In the genomic region with DNA sequence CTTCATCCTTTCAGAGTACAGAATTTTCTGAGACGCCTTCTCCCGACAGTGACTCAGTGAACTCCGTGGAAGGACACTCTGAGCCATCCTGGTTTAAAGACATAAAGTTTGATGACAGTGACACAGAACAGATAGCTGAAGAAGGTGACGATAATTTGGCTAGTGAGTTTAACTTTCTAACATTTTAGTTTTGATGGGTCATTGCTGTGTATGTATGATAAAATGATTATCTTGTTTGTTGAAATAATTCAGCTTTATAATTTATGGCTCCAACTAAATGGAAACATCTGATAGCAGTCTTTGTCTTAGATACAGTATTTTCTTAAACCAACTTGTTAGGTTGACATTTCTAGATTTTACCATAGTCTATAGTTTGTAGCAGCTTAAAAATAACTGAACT, we compare ENCODE assay signal across 1 cellular context.
TF ChIP-seq lines count a peak whose summit lies in the region.

No MANE protein-coding gene starts in this region.

TF ChIP-seq in K562, 482 proteins besides CTCF, POLR2A, EP300 and RAD21 (continued from another document):
- TF ChIP-seq, protein P1, sequence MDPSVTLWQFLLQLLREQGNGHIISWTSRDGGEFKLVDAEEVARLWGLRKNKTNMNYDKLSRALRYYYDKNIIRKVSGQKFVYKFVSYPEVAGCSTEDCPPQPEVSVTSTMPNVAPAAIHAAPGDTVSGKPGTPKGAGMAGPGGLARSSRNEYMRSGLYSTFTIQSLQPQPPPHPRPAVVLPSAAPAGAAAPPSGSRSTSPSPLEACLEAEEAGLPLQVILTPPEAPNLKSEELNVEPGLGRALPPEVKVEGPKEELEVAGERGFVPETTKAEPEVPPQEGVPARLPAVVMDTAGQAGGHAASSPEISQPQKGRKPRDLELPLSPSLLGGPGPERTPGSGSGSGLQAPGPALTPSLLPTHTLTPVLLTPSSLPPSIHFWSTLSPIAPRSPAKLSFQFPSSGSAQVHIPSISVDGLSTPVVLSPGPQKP (CRISPR knock-in tag; IDR thresholded peaks at IDR 0.05), result no peak
- TF ChIP-seq CBFA2T2 (conservative IDR thresholded peaks at IDR 0.05) (0 out of 2 replicates have a peak, but pooled peaks have one; percentile 8), HDAC6 (IDR thresholded peaks at IDR 0.05; ENCODE audit: low read depth, low read length) (no peak), GTF2F1 (IDR thresholded peaks at IDR 0.05; ENCODE audit: low read depth, low read length) (no peak)
- TF ChIP-seq, protein P2, sequence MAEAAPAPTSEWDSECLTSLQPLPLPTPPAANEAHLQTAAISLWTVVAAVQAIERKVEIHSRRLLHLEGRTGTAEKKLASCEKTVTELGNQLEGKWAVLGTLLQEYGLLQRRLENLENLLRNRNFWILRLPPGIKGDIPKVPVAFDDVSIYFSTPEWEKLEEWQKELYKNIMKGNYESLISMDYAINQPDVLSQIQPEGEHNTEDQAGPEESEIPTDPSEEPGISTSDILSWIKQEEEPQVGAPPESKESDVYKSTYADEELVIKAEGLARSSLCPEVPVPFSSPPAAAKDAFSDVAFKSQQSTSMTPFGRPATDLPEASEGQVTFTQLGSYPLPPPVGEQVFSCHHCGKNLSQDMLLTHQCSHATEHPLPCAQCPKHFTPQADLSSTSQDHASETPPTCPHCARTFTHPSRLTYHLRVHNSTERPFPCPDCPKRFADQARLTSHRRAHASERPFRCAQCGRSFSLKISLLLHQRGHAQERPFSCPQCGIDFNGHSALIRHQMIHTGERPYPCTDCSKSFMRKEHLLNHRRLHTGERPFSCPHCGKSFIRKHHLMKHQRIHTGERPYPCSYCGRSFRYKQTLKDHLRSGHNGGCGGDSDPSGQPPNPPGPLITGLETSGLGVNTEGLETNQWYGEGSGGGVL (CRISPR knock-in tag; IDR thresholded peaks at IDR 0.05), result no peak
TF ChIP-seq in K562: peak in this region for 12.
